Comparison of ENCODE assay signal across 22 cellular contexts in genomic region chrX:1051421-1051820, GRCh38.
DNase-seq lines count a peak whose midpoint lies in the region; ATAC-seq, FAIRE-seq and TF ChIP-seq lines count a peak whose summit lies in the region.
"Had no signal": no experiment of that assay in that cellular context is flagged by ENCODE, and none has a peak within 500 bp of the region (broad histone marks: within the 10 kb centered on the region; RNA-seq: fewer than 3 reads in every experiment).

No MANE protein-coding gene starts in this region.

- H2AK5ac ChIP-seq in H1 (ENCODE audit: low read depth, low read length): no peak overlapping the region

- H3K56ac ChIP-seq in H1 (replicated peaks; ENCODE audit: insufficient read length, low read depth, low read length): no peak overlapping the region

- in situ Hi-C loops in HepG2 (cut with HindIII; ENCODE audit: extremely low pct_ligation_motif_present, low pct_unique_long_range_greater_than_20kb): no loop called here

- H4K91ac ChIP-seq in H1 (replicated peaks; ENCODE audit: insufficient read length, low read length): no peak overlapping the region

- no peak overlapping the region for H3K4ac ChIP-seq in H1 (replicated peaks; ENCODE audit: insufficient read length, low read depth, low read length)

- no peak overlapping the region for H3K4me3 Mint-ChIP-seq in WTC11
- H3K4me3 Mint-ChIP-seq in activated T-cell treated with anti-CD3 and anti-CD28 coated beads, Interleukin-2, amount 50 U/mL, for 72 hours: no peak overlapping the region
- H3K4me3 Mint-ChIP-seq: CD4-positive, alpha-beta T cell; CD8-positive, alpha-beta T cell had no signal

- H3K9ac ChIP-seq in HepG2 (ENCODE audit: insufficient read depth, low read depth, low read length) (no peak overlapping the region), H1 (replicated peaks in 1 of 4; ENCODE audit: extremely low read depth in 1 of 4, low read depth in 3 of 4, low read length in 3 of 4) (no peak overlapping the region)
- H3K9ac ChIP-seq: BLaER1 had no signal

- no peak overlapping the region for H2BK15ac ChIP-seq in H1 (ENCODE audit: low read length)

- intact Hi-C loops in HepG2 (cut with micrococcal nuclease; ENCODE audit: unreplicated experiment): no loop called here
- intact Hi-C loops in right lobe of liver (cut with DNase I): no loop called here
- intact Hi-C loops in lower lobe of right lung (cut with DNase I): no loop called here

- no peak overlapping the region for H2BK120ac ChIP-seq in H1 (replicated peaks; ENCODE audit: low read depth, low read length)

- H3K27ac ChIP-seq in HepG2 (ENCODE audit: extremely low read length, insufficient read depth, low read length) (no peak overlapping the region), right lobe of liver (no peak overlapping the region), H1 (ENCODE audit: low read depth, low read length) (no peak overlapping the region), lower lobe of right lung (no peak overlapping the region)
- H3K27ac ChIP-seq: 22Rv1, BLaER1, C4-2B had no signal

- no peaks in the 10 kb centered on the region for H3K79me1 ChIP-seq in H1 (ENCODE audit: low read depth, low read length)

- H2BK12ac ChIP-seq in H1 (ENCODE audit: low read depth, low read length): no peak overlapping the region

- H3K27me3 ChIP-seq in HepG2 (ENCODE audit: control insufficient read depth in 1 of 2, insufficient read depth in 2 of 2, low read length in 2 of 2) (no peaks in the 10 kb centered on the region), right lobe of liver (no peaks in the 10 kb centered on the region), H1 (replicated peaks in 1 of 4; ENCODE audit: control insufficient read depth in 3 of 4, extremely low read depth in 1 of 4, insufficient read depth in 3 of 4, low read length in 3 of 4) (no peaks in the 10 kb centered on the region), lower lobe of right lung (ENCODE audit: low read depth) (no peaks in the 10 kb centered on the region)
- H3K27me3 ChIP-seq: BE2C, BLaER1 had no signal

- H4K20me1 ChIP-seq in HepG2 (ENCODE audit: insufficient read depth, low read length) (no peaks in the 10 kb centered on the region), H1 (replicated peaks in 1 of 2; ENCODE audit: control insufficient read depth in 1 of 2, insufficient read depth in 2 of 2, low read length in 2 of 2) (no peaks in the 10 kb centered on the region)
- H4K20me1 ChIP-seq: BLaER1 had no signal

- H3K9me3 ChIP-seq in HepG2 (ENCODE audit: low read length) (peaks cover 19% of the 10 kb centered on the region), right lobe of liver (peaks cover 0 to 7% (median 2%) of the 10 kb centered on the region in 4 donors), H1 (ENCODE audit: insufficient read depth in 2 of 2, low read depth in 1 of 2, low read length in 1 of 2) (peaks cover 6 to 25% of the 10 kb centered on the region in 2 experiments; a peak in 2 of 4 replicates), lower lobe of right lung (peaks cover 29% of the 10 kb centered on the region)
- H3K9me3 ChIP-seq: BE2C had no signal

- H3K14ac ChIP-seq in H1 (ENCODE audit: insufficient read length): no peak overlapping the region

- no peaks in the 10 kb centered on the region for H3K4me1 Mint-ChIP-seq in WTC11
- H3K4me1 Mint-ChIP-seq in activated T-cell treated with anti-CD3 and anti-CD28 coated beads, Interleukin-2, amount 50 U/mL, for 72 hours (ENCODE audit: low read depth): no peaks in the 10 kb centered on the region

- no peak overlapping the region for H3K4me2 ChIP-seq in HepG2 (ENCODE audit: low read depth, low read length)
- no peak overlapping the region for H3K4me2 ChIP-seq in H1 (ENCODE audit: insufficient read depth in 1 of 2, low read depth in 2 of 2, low read length in 2 of 2)
- H3K4me2 ChIP-seq: BLaER1 had no signal

- TF ChIP-seq EP300 in HepG2 (IDR thresholded peaks at IDR 0.05; ENCODE audit: low read depth in 2 of 2, low read length in 2 of 2): no peak
- TF ChIP-seq EP300 in HepG2 (CRISPR knock-in tag; IDR thresholded peaks at IDR 0.05; ENCODE audit: borderline replicate concordance): no peak
- no peak for TF ChIP-seq EP300 in H1 (IDR thresholded peaks at IDR 0.05; ENCODE audit: borderline replicate concordance in 1 of 2, low read depth in 2 of 2, low read length in 2 of 2)

- H3K4me1 ChIP-seq in HepG2 (ENCODE audit: insufficient read depth, low read length) (no peaks in the 10 kb centered on the region), right lobe of liver (no peaks in the 10 kb centered on the region), H1 (replicated peaks in 1 of 4; ENCODE audit: control insufficient read depth in 3 of 4, insufficient read depth in 4 of 4, low read length in 3 of 4) (no peaks in the 10 kb centered on the region), lower lobe of right lung (no peaks in the 10 kb centered on the region)
- H3K4me1 ChIP-seq: BE2C, BLaER1, Caco-2 had no signal

- TF ChIP-seq RAD21 in HepG2 (CRISPR knock-in tag; IDR thresholded peaks at IDR 0.05) (no peak), H1 (IDR thresholded peaks at IDR 0.05 in 1 of 2, conservative IDR thresholded peaks at IDR 0.05 in 1 of 2; ENCODE audit: low read depth in 2 of 2, low read length in 2 of 2) (no peak)

- DNase-seq in HepG2 (ENCODE audit: low spot score): no peak
- DNase-seq in right lobe of liver: no peak
- no peak for DNase-seq in WTC11 (ENCODE audit: low spot score)
- DNase-seq in H1 (ENCODE audit: low read depth in 1 of 2, low spot score in 2 of 2): no peak
- no peak for DNase-seq in activated T-cell treated with anti-CD3 and anti-CD28 coated beads, Interleukin-2, amount 50 U/mL, for 72 hours
- DNase-seq in anterior cingulate cortex (lab: John Stamatoyannopoulos, UW): no peak
- no peak for DNase-seq in lower lobe of right lung
- DNase-seq: ACHN; BE2C; Caco-2; Calu3; CD4-positive, alpha-beta T cell; CD8-positive, alpha-beta T cell; DMS79 treated with DMSO at 0.1 percent for 48 hours; GF-D8 had no signal

- H3K27ac Mint-ChIP-seq in WTC11: no peak overlapping the region
- H3K27ac Mint-ChIP-seq in activated T-cell treated with anti-CD3 and anti-CD28 coated beads, Interleukin-2, amount 50 U/mL, for 72 hours: no peak overlapping the region
- H3K27ac Mint-ChIP-seq: CD4-positive, alpha-beta T cell; CD8-positive, alpha-beta T cell had no signal

- H3K79me2 ChIP-seq in HepG2 (ENCODE audit: insufficient read depth, low read length): no peaks in the 10 kb centered on the region
- no peaks in the 10 kb centered on the region for H3K79me2 ChIP-seq in H1 (ENCODE audit: control insufficient read depth in 1 of 2, insufficient read depth in 2 of 2, low read length in 2 of 2)

- POLR2A ChIA-PET in HepG2 (lab: Yijun Ruan, JAX): no interaction called here
- POLR2A ChIA-PET in WTC11 (lab: Charles Lee): no interaction called here
- POLR2A ChIA-PET in H1 (lab: Charles Lee; ENCODE audit: partially characterized antibody): no interaction called here

- no peaks in the 10 kb centered on the region for H3K36me3 ChIP-seq in HepG2 (replicated peaks in 1 of 2; ENCODE audit: control insufficient read depth in 1 of 2, insufficient read depth in 2 of 2, low read length in 2 of 2)
- H3K36me3 ChIP-seq in right lobe of liver: no peaks in the 10 kb centered on the region
- no peaks in the 10 kb centered on the region for H3K36me3 ChIP-seq in H1 (ENCODE audit: control insufficient read depth in 2 of 4, insufficient read depth in 4 of 4, low read length in 3 of 4)
- H3K36me3 ChIP-seq in lower lobe of right lung: no peaks in the 10 kb centered on the region
- H3K36me3 ChIP-seq: BE2C, BLaER1 had no signal

- no peaks in the 10 kb centered on the region for H3K23me2 ChIP-seq in H1 (ENCODE audit: low read depth, low read length)

- no peak overlapping the region for H4K8ac ChIP-seq in H1 (ENCODE audit: extremely low read depth, insufficient read depth, low read length)

- CTCF ChIA-PET in HepG2 (lab: Yijun Ruan, JAX; ENCODE audit: low intra/inter-chr PET ratio, low total read pairs) (no interaction called here), WTC11 (lab: Charles Lee) (no interaction called here), H1 (lab: Charles Lee; ENCODE audit: partially characterized antibody) (no interaction called here)

- no peak overlapping the region for H4K5ac ChIP-seq in H1 (ENCODE audit: insufficient read length, low read depth, low read length)

- peaks cover 7% of the 10 kb centered on the region for H3K27me3 Mint-ChIP-seq in WTC11 (ENCODE audit: low read depth)
- no peaks in the 10 kb centered on the region for H3K27me3 Mint-ChIP-seq in activated T-cell treated with anti-CD3 and anti-CD28 coated beads, Interleukin-2, amount 50 U/mL, for 72 hours (ENCODE audit: low read depth)
- H3K27me3 Mint-ChIP-seq: CD4-positive, alpha-beta T cell had no signal

- H3K36me3 Mint-ChIP-seq in WTC11: peaks cover 29% of the 10 kb centered on the region
- peaks cover 6 to 12% of the 10 kb centered on the region in 2 donors for H3K36me3 Mint-ChIP-seq in activated T-cell treated with anti-CD3 and anti-CD28 coated beads, Interleukin-2, amount 50 U/mL, for 72 hours (ENCODE audit: insufficient read depth in 2 of 2)

- H2BK5ac ChIP-seq in H1 (ENCODE audit: low read depth, low read length): no peak overlapping the region

- H3K23ac ChIP-seq in H1 (ENCODE audit: insufficient read length): no peak overlapping the region

- H3K4me3 ChIP-seq in HepG2 (replicated peaks in 1 of 3; ENCODE audit: insufficient read depth in 1 of 3, low read depth in 2 of 3, low read length in 3 of 3) (no peak overlapping the region), right lobe of liver (no peak overlapping the region), H1 (ENCODE audit: extremely low read depth in 1 of 4, insufficient read depth in 2 of 4, low read depth in 3 of 4, low read length in 4 of 4) (no peak overlapping the region), lower lobe of right lung (no peak overlapping the region)
- H3K4me3 ChIP-seq: BLaER1 had no signal

- no peak for ATAC-seq in HepG2
- ATAC-seq in right lobe of liver: no peak
- ATAC-seq in WTC11: no peak
- no peak for ATAC-seq in activated T-cell treated with anti-CD3 and anti-CD28 coated beads, Interleukin-2, amount 50 U/mL, for 72 hours (replicated peaks in 1 of 2)
- no peak for ATAC-seq in lower lobe of right lung
- ATAC-seq: CD8-positive, alpha-beta T cell had no signal

- H3K9me3 Mint-ChIP-seq in WTC11: peaks cover 29% of the 10 kb centered on the region
- H3K9me3 Mint-ChIP-seq in activated T-cell treated with anti-CD3 and anti-CD28 coated beads, Interleukin-2, amount 50 U/mL, for 72 hours: peaks cover 9 to 11% of the 10 kb centered on the region in 2 donors

- H2AFZ ChIP-seq in HepG2 (ENCODE audit: low read length) (no peak overlapping the region), H1 (ENCODE audit: low read length) (no peak overlapping the region)

- 97% methylated on average over 1 of the region's 1 CpG for WGBS in HepG2 (ENCODE audit: low lambda C conversion rate)
- WGBS in right lobe of liver (ENCODE audit: insufficient coverage, low coverage, low lambda C conversion rate, missing lambda C conversion rate): 100% methylated on average over 1 of the region's 1 CpG
- 95% methylated on average over 1 of the region's 1 CpG; no CpG with 5 or more reads in 1 of the 2 experiments for WGBS in H1 (ENCODE audit: extremely low coverage in 1 of 2, insufficient coverage in 1 of 2, insufficient read length in 1 of 2, insufficient replicate concordance in 2 of 2, low coverage in 1 of 2, low lambda C conversion rate in 2 of 2, missing lambda C conversion rate in 1 of 2), 2 experiments

- no peak overlapping the region for H3K18ac ChIP-seq in H1 (ENCODE audit: extremely low read depth, low read length)

- TF ChIP-seq CTCF in HepG2 (CRISPR knock-in tag; IDR thresholded peaks at IDR 0.05) (no peak), right lobe of liver (IDR thresholded peaks at IDR 0.05) (no peak), WTC11 (IDR thresholded peaks at IDR 0.05) (no peak), H1 (IDR thresholded peaks at IDR 0.05; ENCODE audit: control extremely low read depth in 1 of 3, insufficient read depth in 1 of 3, low read depth in 1 of 3, low read length in 3 of 3) (no peak), lower lobe of right lung (IDR thresholded peaks at IDR 0.05) (no peak)

- BruUV-seq in HepG2 (replicated peaks; lab: Mats Ljungman, UMichigan): no TSS peak

- TF ChIP-seq POLR2A in HepG2 (IDR thresholded peaks at IDR 0.05; ENCODE audit: insufficient read depth in 1 of 2, low read depth in 2 of 2, low read length in 2 of 2) (no peak), right lobe of liver (IDR thresholded peaks at IDR 0.05) (no peak), H1 (IDR thresholded peaks at IDR 0.05; ENCODE audit: control extremely low read depth in 1 of 2, low read depth in 2 of 2, low read length in 2 of 2) (no peak)

- no peak overlapping the region for H2BK20ac ChIP-seq in H1 (ENCODE audit: low read length)

- FAIRE-seq in HepG2 (lab: Jason Lieb, UNC) (no peak), H1 (lab: Jason Lieb, UNC) (no peak)
- FAIRE-seq: D721Med, G401.6, GM12891, GM18507 had no signal
